In genomic region chr20:44736170-44737021, GRCh38 we compare ENCODE assay signal across 9 cellular contexts. TPM values are rescaled to one million over a fixed set of nuclear protein-coding genes. Genes with fewer than 3 reads are reported as not detected.
DNase-seq lines count a peak whose midpoint lies in the region; ATAC-seq, FAIRE-seq and TF ChIP-seq lines count a peak whose summit lies in the region.
"Had no signal": no experiment of that assay in that cellular context is flagged by ENCODE, and none has a peak within 500 bp of the region (broad histone marks: within the 10 kb centered on the region; RNA-seq: fewer than 3 reads in every experiment).

No MANE protein-coding gene starts in this region.

- H3K36me3 ChIP-seq in RWPE2 (ENCODE audit: low read depth) (no peaks in the 10 kb centered on the region), thyroid gland (no peaks in the 10 kb centered on the region)

- H3K27me3 ChIP-seq in RWPE2 (ENCODE audit: insufficient read depth, poor library complexity, severe bottlenecking) (no peaks in the 10 kb centered on the region), thyroid gland (no peaks in the 10 kb centered on the region)

- intact Hi-C loops in thyroid gland (cut with DNase I) = no loop called here

- peak; percentile 39 for DNase-seq in DMS114 treated with DMSO at 0.1 percent for 48 hours (lab: John Stamatoyannopoulos, UW; ENCODE audit: unreplicated experiment)
- peak; percentile 98 for DNase-seq in HTR-8/SVneo (ENCODE audit: insufficient read length, low spot score)
- no peak for DNase-seq in RWPE2 (ENCODE audit: low spot score)
- DNase-seq in cerebellar cortex (ENCODE audit: low spot score) = peak; percentile 83
- DNase-seq in left kidney (ENCODE audit: low read depth, low spot score) = peak; percentile 85
- DNase-seq in thyroid gland = peak; percentile 36 to 39

- WGBS in thyroid gland, 2 donors = 48 to 54% methylated on average over 6 of the region's 6 CpGs

- ATAC-seq in RWPE2 (ENCODE audit: low read depth) = peak; percentile 37
- no peak for ATAC-seq in HG02610 (IDR thresholded peaks at IDR 0.05; ENCODE audit: unreplicated experiment)
- ATAC-seq in GM21515 (IDR thresholded peaks at IDR 0.05; ENCODE audit: unreplicated experiment) = no peak

- H3K4me3 ChIP-seq in RWPE2 (ENCODE audit: severe bottlenecking) (no peak overlapping the region), thyroid gland (replicated peaks in 1 of 3) (no peak overlapping the region)

- no peak overlapping the region for H3K27ac ChIP-seq in RWPE2 (ENCODE audit: poor library complexity, severe bottlenecking)
- no peak overlapping the region for H3K27ac ChIP-seq in thyroid gland

- H3K9me3 ChIP-seq in RWPE2 (ENCODE audit: severe bottlenecking) (no peaks in the 10 kb centered on the region), thyroid gland (no peaks in the 10 kb centered on the region)

- no peak for TF ChIP-seq POLR2A in thyroid gland (IDR thresholded peaks at IDR 0.05)

- peak; percentile 99 for FAIRE-seq in HTR-8/SVneo (lab: Jason Lieb, UNC)

- TF ChIP-seq CTCF in RWPE2 (IDR thresholded peaks at IDR 0.05; ENCODE audit: poor library complexity, severe bottlenecking) = no peak
- no peak for TF ChIP-seq CTCF in thyroid gland (IDR thresholded peaks at IDR 0.05)

- H3K4me1 ChIP-seq in RWPE2 (ENCODE audit: insufficient read depth, poor library complexity, severe bottlenecking) (peaks cover 13% of the 10 kb centered on the region), thyroid gland (peaks cover 4 to 10% of the 10 kb centered on the region in 2 donors)

RNA-seq across cellular contexts. Expression of gene KCNK15, which starts 9.3 kb away (rescaled TPM):
- total RNA-seq in thyroid gland = 1 to 10 TPM; 2.5 to 5.1 (median 3.4) TPM
- total RNA-seq: T-helper 2 cell treated with Interferon-gamma antibody and Interleukin-4, amounts not matched to agents 100 ng/mL and 5 ng/mL, for 36 hours had no signal

RNA-seq across cellular contexts. Expression of gene CCN5, which starts 21.2 kb away (rescaled TPM):
- 10 to 100 TPM in 2 of 4 donors, 1 to 10 TPM in 2; 4.7 to 47.6 (median 26.6) TPM for total RNA-seq in thyroid gland
- total RNA-seq: T-helper 2 cell treated with Interferon-gamma antibody and Interleukin-4, amounts not matched to agents 100 ng/mL and 5 ng/mL, for 36 hours had no signal
